In the genomic region with DNA sequence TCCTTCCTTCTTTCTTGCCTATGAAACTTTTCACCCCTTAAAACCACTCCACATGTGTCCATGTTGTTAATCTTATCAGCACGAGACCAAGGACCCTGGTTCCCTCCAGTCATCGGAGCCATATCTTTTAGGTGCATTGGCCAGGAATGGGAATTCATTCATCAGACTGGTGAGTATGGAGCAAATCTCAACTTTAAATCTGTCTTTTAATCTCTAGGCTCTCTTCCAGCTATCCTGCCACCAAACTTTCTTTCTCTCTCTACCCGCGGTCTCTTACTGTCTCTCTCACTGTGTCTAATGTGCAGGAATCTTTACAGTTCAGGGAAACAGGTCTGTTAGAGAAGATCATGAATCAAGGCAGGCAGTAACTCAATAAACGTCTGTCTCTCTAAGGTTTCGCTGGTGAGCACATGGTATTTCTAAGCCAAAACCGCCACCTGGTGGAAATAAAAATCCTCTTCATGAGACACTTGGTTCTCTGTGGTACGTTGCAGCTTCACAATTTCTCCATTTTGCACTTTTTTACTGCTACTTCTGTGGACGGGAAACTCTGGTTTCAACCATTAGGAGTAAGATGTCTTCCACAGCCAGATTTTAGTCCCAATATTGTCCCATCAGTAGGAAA, we compare ENCODE assay signal across 9 cellular contexts. TPM values are rescaled to one million over a fixed set of nuclear protein-coding genes. Genes with fewer than 3 reads are reported as not detected.
DNase-seq lines count a peak whose midpoint lies in the region; ATAC-seq and FAIRE-seq lines count a peak whose summit lies in the region.
"Had no signal": no experiment of that assay in that cellular context is flagged by ENCODE, and none has a peak within 500 bp of the region (broad histone marks: within the 10 kb centered on the region; RNA-seq: fewer than 3 reads in every experiment).

No MANE protein-coding gene starts in this region.

- H3K9me3 ChIP-seq in aorta (ENCODE audit: control insufficient read depth, low read length) = no peaks in the 10 kb centered on the region

- intact Hi-C loops in aorta (cut with DNase I) = no loop called here

- H3K36me3 Mint-ChIP-seq in T-helper 2 cell treated with Interferon-gamma antibody and Interleukin-4, amounts not matched to agents 5 μg/mL and 100 μg/mL, for 36 hours (ENCODE audit: low read depth) = no peaks in the 10 kb centered on the region
- H3K36me3 Mint-ChIP-seq in memory B cell = no peaks in the 10 kb centered on the region

- no peaks in the 10 kb centered on the region for H3K4me1 ChIP-seq in aorta (ENCODE audit: control insufficient read depth in 1 of 2, insufficient read depth in 2 of 2, low read length in 2 of 2)

- DNase-seq in GF-D8 (lab: John Stamatoyannopoulos, UW) (peak; percentile 13), NCI-H2029 (lab: John Stamatoyannopoulos, UW) (peak; percentile 69), dedifferentiated amniotic fluid mesenchymal stem cell (ENCODE audit: extremely low spot score) (peak; percentile 59), memory B cell (ENCODE audit: low spot score in 2 of 2) (peak; percentile 51 to 63), aorta (no peak)
- peak; percentile 42 for DNase-seq in T-helper 2 cell treated with Interferon-gamma antibody and Interleukin-4, amounts not matched to agents 5 μg/mL and 100 μg/mL, for 36 hours (ENCODE audit: low spot score)
- DNase-seq: left cardiac atrium had no signal

- no peaks in the 10 kb centered on the region for H3K9me3 Mint-ChIP-seq in T-helper 2 cell treated with Interferon-gamma antibody and Interleukin-4, amounts not matched to agents 5 μg/mL and 100 μg/mL, for 36 hours
- H3K9me3 Mint-ChIP-seq in memory B cell = no peaks in the 10 kb centered on the region

- no peaks in the 10 kb centered on the region for H3K36me3 ChIP-seq in aorta (ENCODE audit: control insufficient read depth in 1 of 2, insufficient read depth in 2 of 2, low read length in 1 of 2)

- peaks cover 11% of the 10 kb centered on the region for H3K27me3 Mint-ChIP-seq in T-helper 2 cell treated with Interferon-gamma antibody and Interleukin-4, amounts not matched to agents 5 μg/mL and 100 μg/mL, for 36 hours (ENCODE audit: low read depth)
- peaks cover 4% of the 10 kb centered on the region for H3K27me3 Mint-ChIP-seq in memory B cell

- 13 to 15% methylated on average over 9 of the region's 9 CpGs for WGBS in aorta, 2 donors

- ATAC-seq in memory B cell (ENCODE audit: low read depth) = peak; percentile 95
- no peak for ATAC-seq in GM18502 (IDR thresholded peaks at IDR 0.05; ENCODE audit: poor library complexity, unreplicated experiment)
- no peak for ATAC-seq in aorta (ENCODE audit: low FRiP score)

- peak; percentile 94 for FAIRE-seq in A204.1 (lab: Jason Lieb, UNC)

- H3K27ac Mint-ChIP-seq in T-helper 2 cell treated with Interferon-gamma antibody and Interleukin-4, amounts not matched to agents 5 μg/mL and 100 μg/mL, for 36 hours = no peak overlapping the region
- no peak overlapping the region for H3K27ac Mint-ChIP-seq in memory B cell

- H3K4me3 Mint-ChIP-seq in T-helper 2 cell treated with Interferon-gamma antibody and Interleukin-4, amounts not matched to agents 5 μg/mL and 100 μg/mL, for 36 hours = no peak overlapping the region
- no peak overlapping the region for H3K4me3 Mint-ChIP-seq in memory B cell

- H3K27me3 ChIP-seq in aorta (ENCODE audit: control insufficient read depth in 1 of 2, insufficient read depth in 2 of 2, low read length in 1 of 2) = no peaks in the 10 kb centered on the region

- H3K4me3 ChIP-seq in aorta (ENCODE audit: low read length in 2 of 2) = no peak overlapping the region

- peaks cover 18% of the 10 kb centered on the region for H3K4me1 Mint-ChIP-seq in T-helper 2 cell treated with Interferon-gamma antibody and Interleukin-4, amounts not matched to agents 5 μg/mL and 100 μg/mL, for 36 hours (ENCODE audit: low read depth)
- H3K4me1 Mint-ChIP-seq in memory B cell = peaks cover 4% of the 10 kb centered on the region

- H3K27ac ChIP-seq in aorta (ENCODE audit: low read depth in 1 of 2, low read length in 2 of 2) = no peak overlapping the region

RNA-seq across cellular contexts. Expression of a gene that starts 16.1 kb away (rescaled TPM):
- not detected for total RNA-seq in aorta
- polyA plus RNA-seq in aorta = not detected
- total RNA-seq: left cardiac atrium had no signal

RNA-seq across cellular contexts. Expression of a gene that starts 32.4 kb away (rescaled TPM):
- not detected for total RNA-seq in aorta
- polyA plus RNA-seq in aorta = not detected
- total RNA-seq: left cardiac atrium had no signal

Comparison
In these comparisons a context has a peak if more than half of its experiments do, and no peak if none do; other contexts are left out.
1. DNase-seq: peak in GF-D8 (single experiment), NCI-H2029 (single experiment), T-helper 2 cell treated with Interferon-gamma antibody and Interleukin-4, amounts not matched to agents 5 μg/mL and 100 μg/mL, for 36 hours (single experiment), dedifferentiated amniotic fluid mesenchymal stem cell (single experiment) and memory B cell (2 of 2); none in aorta (0 of 2).